Comparison of ENCODE assay signal across 1 cellular context in genomic region chr1:66291047-66291864, GRCh38.
TF ChIP-seq lines count a peak whose summit lies in the region.

No MANE protein-coding gene starts in this region.

TF ChIP-seq in A549, 52 proteins besides CTCF, POLR2A, EP300 and RAD21 (continued from another document):
- TF ChIP-seq, protein P1, sequence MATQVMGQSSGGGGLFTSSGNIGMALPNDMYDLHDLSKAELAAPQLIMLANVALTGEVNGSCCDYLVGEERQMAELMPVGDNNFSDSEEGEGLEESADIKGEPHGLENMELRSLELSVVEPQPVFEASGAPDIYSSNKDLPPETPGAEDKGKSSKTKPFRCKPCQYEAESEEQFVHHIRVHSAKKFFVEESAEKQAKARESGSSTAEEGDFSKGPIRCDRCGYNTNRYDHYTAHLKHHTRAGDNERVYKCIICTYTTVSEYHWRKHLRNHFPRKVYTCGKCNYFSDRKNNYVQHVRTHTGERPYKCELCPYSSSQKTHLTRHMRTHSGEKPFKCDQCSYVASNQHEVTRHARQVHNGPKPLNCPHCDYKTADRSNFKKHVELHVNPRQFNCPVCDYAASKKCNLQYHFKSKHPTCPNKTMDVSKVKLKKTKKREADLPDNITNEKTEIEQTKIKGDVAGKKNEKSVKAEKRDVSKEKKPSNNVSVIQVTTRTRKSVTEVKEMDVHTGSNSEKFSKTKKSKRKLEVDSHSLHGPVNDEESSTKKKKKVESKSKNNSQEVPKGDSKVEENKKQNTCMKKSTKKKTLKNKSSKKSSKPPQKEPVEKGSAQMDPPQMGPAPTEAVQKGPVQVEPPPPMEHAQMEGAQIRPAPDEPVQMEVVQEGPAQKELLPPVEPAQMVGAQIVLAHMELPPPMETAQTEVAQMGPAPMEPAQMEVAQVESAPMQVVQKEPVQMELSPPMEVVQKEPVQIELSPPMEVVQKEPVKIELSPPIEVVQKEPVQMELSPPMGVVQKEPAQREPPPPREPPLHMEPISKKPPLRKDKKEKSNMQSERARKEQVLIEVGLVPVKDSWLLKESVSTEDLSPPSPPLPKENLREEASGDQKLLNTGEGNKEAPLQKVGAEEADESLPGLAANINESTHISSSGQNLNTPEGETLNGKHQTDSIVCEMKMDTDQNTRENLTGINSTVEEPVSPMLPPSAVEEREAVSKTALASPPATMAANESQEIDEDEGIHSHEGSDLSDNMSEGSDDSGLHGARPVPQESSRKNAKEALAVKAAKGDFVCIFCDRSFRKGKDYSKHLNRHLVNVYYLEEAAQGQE (IDR thresholded peaks at IDR 0.05) = no peak
- TF ChIP-seq TFCP2L1 (CRISPR knock-in tag; IDR thresholded peaks at IDR 0.05) = no peak
- no peak for TF ChIP-seq KDM5A (IDR thresholded peaks at IDR 0.05)
- TF ChIP-seq EHMT2 (IDR thresholded peaks at IDR 0.05; ENCODE audit: low read depth) = no peak
- no peak for TF ChIP-seq ZFP36 (IDR thresholded peaks at IDR 0.05; ENCODE audit: borderline replicate concordance, partially characterized antibody)
TF ChIP-seq in A549: peak in this region for 10.
